Comparison of ENCODE assay signal across 8 cellular contexts in genomic region chr9:126499005-126499910, GRCh38.
A peak's percentile ranks its signal among the peaks of the same experiment; 100 is the strongest.
DNase-seq lines count a peak whose midpoint lies in the region; ATAC-seq and TF ChIP-seq lines count a peak whose summit lies in the region.

No MANE protein-coding gene starts in this region.

- peak; percentile 99 for TF ChIP-seq CTCF in RWPE2 (IDR thresholded peaks at IDR 0.05; ENCODE audit: poor library complexity, severe bottlenecking)
- TF ChIP-seq CTCF in adrenal gland (IDR thresholded peaks at IDR 0.05), result peak; percentile 73 to 100 (median 91)

- H3K27me3 ChIP-seq in RWPE2 (ENCODE audit: insufficient read depth, poor library complexity, severe bottlenecking) (no peaks in the 10 kb centered on the region), adrenal gland (no peaks in the 10 kb centered on the region), rectal smooth muscle tissue (ENCODE audit: control insufficient read depth, insufficient read depth, low read length) (no peaks in the 10 kb centered on the region)

- peak overlapping the region; percentile 26 for H3K4me3 ChIP-seq in RWPE2 (ENCODE audit: severe bottlenecking)
- peak overlapping the region in 1 of 4 donors; percentile 45 for H3K4me3 ChIP-seq in adrenal gland
- peak overlapping the region; percentile 40 for H3K4me3 ChIP-seq in rectal smooth muscle tissue (ENCODE audit: low read length)

- no peak overlapping the region for H3K27ac ChIP-seq in RWPE2 (ENCODE audit: poor library complexity, severe bottlenecking)
- H3K27ac ChIP-seq in adrenal gland, result peak overlapping the region in 1 of 5 donors; percentile 15
- H3K27ac ChIP-seq in rectal smooth muscle tissue (ENCODE audit: low read depth, low read length), result no peak overlapping the region

- H3K4me1 ChIP-seq in RWPE2 (ENCODE audit: insufficient read depth, poor library complexity, severe bottlenecking), result no peaks in the 10 kb centered on the region
- peaks cover 0 to 16% of the 10 kb centered on the region in 2 donors for H3K4me1 ChIP-seq in adrenal gland (replicated peaks in 1 of 2)
- H3K4me1 ChIP-seq in rectal smooth muscle tissue (ENCODE audit: control insufficient read depth, insufficient read depth, low read length), result peaks cover 6% of the 10 kb centered on the region

- TF ChIP-seq POLR2A in adrenal gland (IDR thresholded peaks at IDR 0.05), result no peak

- no peak overlapping the region for H3K9ac ChIP-seq in rectal smooth muscle tissue (ENCODE audit: low read length)

- H3K9me3 ChIP-seq in RWPE2 (ENCODE audit: severe bottlenecking) (no peaks in the 10 kb centered on the region), adrenal gland (replicated peaks in 1 of 3) (no peaks in the 10 kb centered on the region)

- ATAC-seq in HG03442 (IDR thresholded peaks at IDR 0.05; ENCODE audit: unreplicated experiment), result peak; percentile 46
- ATAC-seq in RWPE2 (ENCODE audit: low read depth), result peak; percentile 66
- ATAC-seq in left ventricle myocardium superior, result peak; percentile 71
- ATAC-seq in HG02759 (IDR thresholded peaks at IDR 0.05; ENCODE audit: unreplicated experiment), result no peak
- ATAC-seq in GM21723 (IDR thresholded peaks at IDR 0.05; ENCODE audit: unreplicated experiment), result no peak

- no peaks in the 10 kb centered on the region for H3K36me3 ChIP-seq in RWPE2 (ENCODE audit: low read depth)
- H3K36me3 ChIP-seq in adrenal gland (replicated peaks in 1 of 2), result peaks cover 0 to 11% of the 10 kb centered on the region in 2 donors
- no peaks in the 10 kb centered on the region for H3K36me3 ChIP-seq in rectal smooth muscle tissue (ENCODE audit: control insufficient read depth, insufficient read depth, low read length)

- DNase-seq in CMK (ENCODE audit: low read depth) (peak; percentile 12), RWPE2 (ENCODE audit: low spot score) (peak; percentile 42), adrenal gland (peak in 2 of 7 donors; percentile 36 to 39), left ventricle myocardium superior (peak; percentile 65)

- WGBS in adrenal gland, 4 donors, result 4 to 8% (median 4%) methylated on average over 29 to 46 of the region's 46 CpGs

- intact Hi-C loops in adrenal gland (cut with DNase I) (loop anchor here (10.0 kb wide), 2 partner anchors 94 to 204 kb away; no protein-coding TSS in a partner anchor), left ventricle myocardium superior (cut with micrococcal nuclease) (no loop called here)

Comparison
In these comparisons a context has a peak if more than half of its experiments do, and no peak if none do; other contexts are left out.
1. ATAC-seq: peak in HG03442 (single experiment), RWPE2 (single experiment) and left ventricle myocardium superior (single experiment); none in HG02759 (single experiment) and GM21723 (single experiment).